ENCODE assay signal across 9 cellular contexts in the genomic region with DNA sequence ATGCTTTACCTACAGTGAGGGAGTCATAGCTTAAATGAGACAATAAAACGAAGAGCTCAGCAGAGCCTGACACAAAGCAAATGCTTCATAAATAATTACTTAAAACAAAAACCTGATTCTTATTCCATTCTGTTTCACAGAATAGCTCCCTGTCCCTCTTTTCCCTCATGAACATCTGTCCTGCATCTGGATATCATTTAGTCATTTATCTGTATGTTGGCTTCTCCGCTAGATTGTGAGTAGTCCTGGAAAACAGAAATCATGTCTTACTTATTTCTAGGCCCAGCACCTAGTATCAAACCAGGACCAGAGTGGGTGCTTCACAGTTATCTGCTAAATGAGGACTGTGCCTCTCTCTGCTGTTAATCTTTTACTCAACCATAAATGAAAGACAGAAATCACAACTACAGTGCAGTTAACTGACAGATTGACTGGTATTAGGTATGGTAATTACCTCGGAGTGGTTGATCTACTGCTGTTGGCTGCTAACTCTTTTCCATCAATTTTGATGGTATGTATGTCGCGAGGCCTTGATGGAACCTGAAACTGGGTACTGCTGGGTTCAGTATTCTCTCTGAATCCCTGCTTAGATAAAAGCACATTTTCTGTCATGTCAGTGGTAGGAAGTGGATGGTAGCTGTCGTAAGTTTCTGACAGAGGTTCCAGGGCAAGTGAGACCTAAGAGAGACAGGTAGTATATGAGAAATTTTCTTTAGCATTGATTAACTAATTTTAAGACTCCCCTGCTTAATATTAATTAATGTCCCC. TPM values are rescaled to one million over a fixed set of nuclear protein-coding genes. Genes with fewer than 3 reads are reported as not detected.
DNase-seq lines count a peak whose midpoint lies in the region; ATAC-seq, FAIRE-seq and TF ChIP-seq lines count a peak whose summit lies in the region.
"Had no signal": no experiment of that assay in that cellular context is flagged by ENCODE, and none has a peak within 500 bp of the region (broad histone marks: within the 10 kb centered on the region; RNA-seq: fewer than 3 reads in every experiment).

No MANE protein-coding gene starts in this region.

- H3K23me2 ChIP-seq in H9 (ENCODE audit: insufficient read length, low read depth, low read length, poor library complexity, severe bottlenecking) = no peaks in the 10 kb centered on the region

- no peak overlapping the region for H3T11ph ChIP-seq in H9 (ENCODE audit: low read length)

- DNase-seq in H9 (no peak), brain microvascular endothelial cell (no peak), keratinocyte (ENCODE audit: low read depth, low spot score) (no peak), smooth muscle cell (lab: John Stamatoyannopoulos, UW; ENCODE audit: unreplicated experiment) (no peak), medulla oblongata (ENCODE audit: extremely low spot score) (no peak)
- DNase-seq in activated naive CD4-positive, alpha-beta T cell treated with anti-CD3 and anti-CD28 coated beads, Interleukin-2, amount 50 U/mL, for 72 hours (ENCODE audit: low spot score in 2 of 2) = no peak
- DNase-seq: activated CD4-positive, alpha-beta T cell treated with anti-CD3 and anti-CD28 coated beads, Interleukin-2, amount 50 U/mL, for 4 hours; DMS79 treated with DMSO at 0.1 percent for 48 hours had no signal

- H3F3A ChIP-seq in smooth muscle cell (ENCODE audit: low read depth) = peaks cover 21% of the 10 kb centered on the region

- in situ Hi-C loops in brain microvascular endothelial cell (cut with HindIII; ENCODE audit: low pct_ligation_motif_present, low sequenced_read_pairs) = no loop called here

- H3K14ac ChIP-seq in H9 (ENCODE audit: insufficient read depth, low read length) = no peak overlapping the region; the same call in 1 of the 2 replicates

- H3K4ac ChIP-seq in H9 (ENCODE audit: low read depth, low read length) = no peak overlapping the region

- H3K9me3 ChIP-seq in H9 (ENCODE audit: control insufficient read depth, low read depth, low read length) (no peaks in the 10 kb centered on the region), keratinocyte (ENCODE audit: control insufficient read depth, low read depth, low read length) (no peaks in the 10 kb centered on the region), smooth muscle cell (replicated peaks; ENCODE audit: low read depth) (no peaks in the 10 kb centered on the region)

- peak overlapping the region; percentile 82 for H4K91ac ChIP-seq in H9 (ENCODE audit: insufficient read length, low read depth, low read length)

- H2BK20ac ChIP-seq in H9 (ENCODE audit: low read depth, low read length, poor library complexity, severe bottlenecking) = no peak overlapping the region

- H4K20me1 ChIP-seq in H9 (ENCODE audit: control insufficient read depth, insufficient read depth, insufficient read length) (no peaks in the 10 kb centered on the region), keratinocyte (ENCODE audit: control insufficient read depth, extremely low read depth, insufficient read depth, low read length) (no peaks in the 10 kb centered on the region), smooth muscle cell (ENCODE audit: low read depth) (no peaks in the 10 kb centered on the region)

- H3K27ac Mint-ChIP-seq in H9 = peak overlapping the region; percentile 50 to 91 (median 55)
- peak overlapping the region in 1 of 2 donors; percentile 47 for H3K27ac Mint-ChIP-seq in activated naive CD4-positive, alpha-beta T cell treated with anti-CD3 and anti-CD28 coated beads, Interleukin-2, amount 50 U/mL, for 72 hours

- peak overlapping the region; percentile 88 for H2BK5ac ChIP-seq in H9 (ENCODE audit: insufficient read length, low read length)

- H4K8ac ChIP-seq in H9 (replicated peaks; ENCODE audit: insufficient read length, low read depth, low read length) = no peak overlapping the region

- no peak overlapping the region; the same call in 1 of the 2 replicates for H2BK15ac ChIP-seq in H9 (ENCODE audit: low read depth, low read length)

- H3K4me3 ChIP-seq in brain microvascular endothelial cell (ENCODE audit: low read depth, low read length) = no peak overlapping the region
- H3K4me3 ChIP-seq in keratinocyte (ENCODE audit: control insufficient read depth in 2 of 3, extremely low read depth in 1 of 3, insufficient read depth in 2 of 3, low read depth in 1 of 3, low read length in 3 of 3) = no peak overlapping the region
- peak overlapping the region; percentile 8 for H3K4me3 ChIP-seq in smooth muscle cell

- dilution Hi-C loops in keratinocyte (cut with MboI; ENCODE audit: extremely low pct_ligation_motif_present, low sequenced_read_pairs) = no loop called here

- H2AFZ ChIP-seq in H9 (ENCODE audit: low read length) (no peak overlapping the region), keratinocyte (ENCODE audit: control insufficient read depth, low read length) (no peak overlapping the region), smooth muscle cell (ENCODE audit: low read depth) (no peak overlapping the region)

- H3K4me2 ChIP-seq in H9 (ENCODE audit: insufficient read depth, insufficient read length, low read length) = no peak overlapping the region
- peak overlapping the region; percentile 80 for H3K4me2 ChIP-seq in keratinocyte (ENCODE audit: control insufficient read depth, extremely low read depth, insufficient read depth, low read depth, low read length)
- peak overlapping the region; percentile 81 for H3K4me2 ChIP-seq in smooth muscle cell

- H3K9me3 Mint-ChIP-seq in H9 = no peaks in the 10 kb centered on the region
- no peaks in the 10 kb centered on the region for H3K9me3 Mint-ChIP-seq in activated naive CD4-positive, alpha-beta T cell treated with anti-CD3 and anti-CD28 coated beads, Interleukin-2, amount 50 U/mL, for 72 hours

- H3K4me3 Mint-ChIP-seq in H9 = no peak overlapping the region

- no peaks in the 10 kb centered on the region for H3K79me1 ChIP-seq in H9 (ENCODE audit: insufficient read depth, low read depth, low read length, poor library complexity, severe bottlenecking)

- TF ChIP-seq CTCF in H9 (conservative IDR thresholded peaks at IDR 0.05) = no peak
- TF ChIP-seq CTCF in brain microvascular endothelial cell (IDR thresholded peaks at IDR 0.05; ENCODE audit: low read depth, low read length, missing control alignments) = no peak
- no peak for TF ChIP-seq CTCF in keratinocyte (optimal IDR thresholded peaks at IDR 0.05 in 1 of 3, IDR thresholded peaks at IDR 0.05 in 1 of 3, conservative IDR thresholded peaks at IDR 0.05 in 1 of 3; ENCODE audit: extremely low read depth in 1 of 3, insufficient read depth in 2 of 3, low read length in 3 of 3)
- TF ChIP-seq CTCF in smooth muscle cell (IDR thresholded peaks at IDR 0.05; ENCODE audit: borderline replicate concordance, insufficient read depth, poor library complexity, severe bottlenecking) = no peak

- H3K4me1 ChIP-seq in H9 (ENCODE audit: insufficient read depth, low read length) = peaks cover 3% of the 10 kb centered on the region; the same call in 1 of the 2 replicates
- H3K4me1 ChIP-seq in keratinocyte (ENCODE audit: control insufficient read depth, extremely low read depth, insufficient read depth, low read length) = peaks cover 37% of the 10 kb centered on the region
- H3K4me1 ChIP-seq in smooth muscle cell (ENCODE audit: low read depth) = peaks cover 9% of the 10 kb centered on the region

- H3K79me2 ChIP-seq in H9 (ENCODE audit: insufficient read depth, low read length) (no peaks in the 10 kb centered on the region), keratinocyte (ENCODE audit: control insufficient read depth, insufficient read depth, low read length) (no peaks in the 10 kb centered on the region), smooth muscle cell (ENCODE audit: low read depth) (no peaks in the 10 kb centered on the region)

- no peaks in the 10 kb centered on the region for H3K27me3 Mint-ChIP-seq in H9 (ENCODE audit: low read depth)

- H3K27ac ChIP-seq in H9 (ENCODE audit: insufficient read length, low read depth, low read length) = peak overlapping the region; percentile 95
- H3K27ac ChIP-seq in brain microvascular endothelial cell = peak overlapping the region; percentile 81
- H3K27ac ChIP-seq in keratinocyte (ENCODE audit: control insufficient read depth, insufficient read depth, low read length) = peak overlapping the region; percentile 79
- H3K27ac ChIP-seq in smooth muscle cell (ENCODE audit: low read depth) = peak overlapping the region; percentile 86

- peak overlapping the region; percentile 100 for H2AK5ac ChIP-seq in H9 (ENCODE audit: insufficient read length, low read length)

- H3K36me3 Mint-ChIP-seq in H9 (ENCODE audit: insufficient read depth in 1 of 3, low read depth in 3 of 3) = peaks cover 0 to 21% (median 19%) of the 10 kb centered on the region in 3 experiments; a peak in 5 of 7 replicates
- H3K36me3 Mint-ChIP-seq in activated naive CD4-positive, alpha-beta T cell treated with anti-CD3 and anti-CD28 coated beads, Interleukin-2, amount 50 U/mL, for 72 hours = peaks cover 5 to 6% of the 10 kb centered on the region in 2 donors

- H3K36me3 ChIP-seq in brain microvascular endothelial cell (replicated peaks) (no peaks in the 10 kb centered on the region), keratinocyte (ENCODE audit: control insufficient read depth in 2 of 2, extremely low read depth in 1 of 2, insufficient read depth in 2 of 2, low read length in 2 of 2) (no peaks in the 10 kb centered on the region), smooth muscle cell (ENCODE audit: low read depth) (no peaks in the 10 kb centered on the region)

- H3K27me3 ChIP-seq in H9 (ENCODE audit: insufficient read depth, low read length) (no peaks in the 10 kb centered on the region), brain microvascular endothelial cell (replicated peaks) (no peaks in the 10 kb centered on the region), keratinocyte (ENCODE audit: control insufficient read depth, extremely low read depth, insufficient read depth, low read length) (no peaks in the 10 kb centered on the region), smooth muscle cell (ENCODE audit: low read depth) (no peaks in the 10 kb centered on the region)

- H4K5ac ChIP-seq in H9 (ENCODE audit: insufficient read length, low read depth, low read length) = peak overlapping the region; percentile 90

- H3K9ac ChIP-seq in H9 (ENCODE audit: extremely low read depth, insufficient read length, low read length) = no peak overlapping the region
- H3K9ac ChIP-seq in keratinocyte (ENCODE audit: control insufficient read depth, extremely low read depth, insufficient read depth, low read length) = no peak overlapping the region
- peak overlapping the region; percentile 49 for H3K9ac ChIP-seq in smooth muscle cell (ENCODE audit: low read depth)

- H3K18ac ChIP-seq in H9 (ENCODE audit: insufficient read length, low read depth, low read length) = peak overlapping the region; percentile 57

- ATAC-seq in activated naive CD4-positive, alpha-beta T cell treated with anti-CD3 and anti-CD28 coated beads, Interleukin-2, amount 50 U/mL, for 72 hours = no peak
- no peak for ATAC-seq in GM21390 (IDR thresholded peaks at IDR 0.05; ENCODE audit: unreplicated experiment)

- H3K9me1 ChIP-seq in keratinocyte (ENCODE audit: control insufficient read depth, extremely low read depth, insufficient read depth, low read length) = no peaks in the 10 kb centered on the region

- no peak for FAIRE-seq in keratinocyte (lab: Jason Lieb, UNC)

- H3K56ac ChIP-seq in H9 (ENCODE audit: insufficient read length, low read depth, low read length) = no peak overlapping the region

- peaks cover 25 to 32% of the 10 kb centered on the region in 2 experiments for H3K4me1 Mint-ChIP-seq in H9

- WGBS in H9 (ENCODE audit: extremely low coverage, insufficient read length, low lambda C conversion rate) = no CpG with 5 or more reads among the region's 6 CpGs
- WGBS in smooth muscle cell (ENCODE audit: low lambda C conversion rate) = 77% methylated on average over 6 of the region's 6 CpGs

- H2BK12ac ChIP-seq in H9 (ENCODE audit: insufficient read length, low read depth, low read length) = peak overlapping the region; percentile 98

- no peak overlapping the region for H2BK120ac ChIP-seq in H9 (ENCODE audit: low read depth, low read length, poor library complexity, severe bottlenecking)

- no peak overlapping the region for H3K23ac ChIP-seq in H9 (ENCODE audit: insufficient read length, low read depth, low read length)

RNA-seq across cellular contexts. Expression of a gene that starts 31.5 kb away (rescaled TPM):
- total RNA-seq in H9 (2021) = 22.0 and 25.9 TPM in 2 replicates
- polyA plus RNA-seq in keratinocyte = 6.7 to 9.8 TPM (median 9.3 TPM) in 3 replicates
- 3.3 TPM for polyA plus RNA-seq in keratinocyte (2011; ENCODE audit: low read depth)
- 4.4 and 7.2 TPM in 2 replicates for polyA plus RNA-seq in keratinocyte (2011; cell fraction: cytosol; rRNA removed)
- 15.4 and 20.4 TPM in 2 replicates for polyA plus RNA-seq in keratinocyte (2011; cell fraction: nucleus; rRNA removed)
- polyA plus RNA-seq in keratinocyte (2012; ENCODE audit: low replicate concordance) = 6.5 and 7.3 TPM in 2 replicates
- 22.1 to 30.1 TPM (median 26.9 TPM) in 3 replicates for polyA minus RNA-seq in keratinocyte
- polyA minus RNA-seq in keratinocyte (2011; cell fraction: cytosol; rRNA and poly(A)+ RNA removed) = 12.7 TPM
- polyA minus RNA-seq in keratinocyte (2011; cell fraction: nucleus; rRNA and poly(A)+ RNA removed) = 20.9 and 35.4 TPM in 2 replicates
- 13.3 and 24.1 TPM in 2 replicates for total RNA-seq in smooth muscle cell
- polyA plus RNA-seq in smooth muscle cell = 4.9 and 10.6 TPM in 2 replicates
- 10 to 100 TPM; 28.6 to 42.8 TPM for total RNA-seq in activated naive CD4-positive, alpha-beta T cell treated with anti-CD3 and anti-CD28 coated beads, Interleukin-2, amount 50 U/mL, for 72 hours

RNA-seq across cellular contexts. Expression of a gene that starts 31.8 kb away (rescaled TPM):
- 39.4 and 40.7 TPM in 2 replicates for total RNA-seq in H9 (2021)
- polyA plus RNA-seq in keratinocyte = 31.7 to 55.6 TPM (median 34.0 TPM) in 3 replicates
- polyA plus RNA-seq in keratinocyte (2011; ENCODE audit: low read depth) = 53.6 TPM
- 54.7 and 58.1 TPM in 2 replicates for polyA plus RNA-seq in keratinocyte (2011; cell fraction: cytosol; rRNA removed)
- polyA plus RNA-seq in keratinocyte (2011; cell fraction: nucleus; rRNA removed) = 78.3 and 89.4 TPM in 2 replicates
- 31.4 and 41.8 TPM in 2 replicates for polyA plus RNA-seq in keratinocyte (2012; ENCODE audit: low replicate concordance)
- polyA minus RNA-seq in keratinocyte = 42.2 to 51.6 TPM (median 49.1 TPM) in 3 replicates
- polyA minus RNA-seq in keratinocyte (2011; cell fraction: cytosol; rRNA and poly(A)+ RNA removed) = 50.3 TPM
- polyA minus RNA-seq in keratinocyte (2011; cell fraction: nucleus; rRNA and poly(A)+ RNA removed) = 58.2 and 69.4 TPM in 2 replicates
- total RNA-seq in smooth muscle cell = 44.9 and 67.1 TPM in 2 replicates
- polyA plus RNA-seq in smooth muscle cell = 68.9 and 69.1 TPM in 2 replicates
- 10 to 100 TPM; 35.0 to 73.9 TPM for total RNA-seq in activated naive CD4-positive, alpha-beta T cell treated with anti-CD3 and anti-CD28 coated beads, Interleukin-2, amount 50 U/mL, for 72 hours
